1 cellular context compared by ENCODE assay signal in the genomic region with DNA sequence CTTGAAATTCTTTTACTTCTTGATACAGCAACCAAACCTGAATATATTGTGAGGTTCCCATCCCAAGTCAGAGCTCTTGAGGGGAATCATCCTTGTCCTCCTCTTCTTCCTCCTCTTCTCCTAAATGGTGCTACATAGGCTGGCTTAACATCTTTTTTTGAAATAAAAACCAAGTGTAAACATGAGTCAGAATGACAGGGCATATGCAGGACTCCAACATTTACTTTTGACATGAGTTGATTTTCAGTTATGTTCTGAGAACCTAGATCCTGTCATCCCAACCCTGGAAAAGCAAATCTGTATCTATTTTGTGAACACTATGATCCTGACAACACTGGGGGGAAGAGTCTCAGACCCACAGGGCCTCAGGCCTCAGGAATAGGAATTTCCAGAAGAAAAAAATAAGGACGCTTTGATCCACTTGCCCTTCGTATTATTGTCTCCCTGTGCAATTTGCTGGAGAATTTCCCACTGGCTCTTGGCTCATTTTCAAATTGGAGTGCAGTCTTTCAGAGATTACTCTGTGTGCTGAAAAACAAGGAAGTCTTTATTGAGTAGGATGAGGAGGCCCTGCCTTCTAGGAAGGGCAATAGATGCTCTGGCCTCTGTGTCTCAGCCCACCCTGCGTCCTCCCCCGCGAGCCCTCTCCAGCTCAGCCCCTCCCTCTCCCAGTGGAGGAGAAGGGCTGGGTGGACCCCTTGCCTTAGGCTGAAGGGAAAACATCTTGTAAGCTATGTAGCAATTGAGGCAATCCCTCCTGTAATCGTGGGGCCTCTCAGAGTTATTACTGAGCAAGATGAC.
TF ChIP-seq lines count a peak whose summit lies in the region.

No MANE protein-coding gene starts in this region.

TF ChIP-seq in HEK293, 187 proteins besides CTCF, POLR2A, EP300 and RAD21 (continued from another document):
- TF ChIP-seq, protein P1, sequence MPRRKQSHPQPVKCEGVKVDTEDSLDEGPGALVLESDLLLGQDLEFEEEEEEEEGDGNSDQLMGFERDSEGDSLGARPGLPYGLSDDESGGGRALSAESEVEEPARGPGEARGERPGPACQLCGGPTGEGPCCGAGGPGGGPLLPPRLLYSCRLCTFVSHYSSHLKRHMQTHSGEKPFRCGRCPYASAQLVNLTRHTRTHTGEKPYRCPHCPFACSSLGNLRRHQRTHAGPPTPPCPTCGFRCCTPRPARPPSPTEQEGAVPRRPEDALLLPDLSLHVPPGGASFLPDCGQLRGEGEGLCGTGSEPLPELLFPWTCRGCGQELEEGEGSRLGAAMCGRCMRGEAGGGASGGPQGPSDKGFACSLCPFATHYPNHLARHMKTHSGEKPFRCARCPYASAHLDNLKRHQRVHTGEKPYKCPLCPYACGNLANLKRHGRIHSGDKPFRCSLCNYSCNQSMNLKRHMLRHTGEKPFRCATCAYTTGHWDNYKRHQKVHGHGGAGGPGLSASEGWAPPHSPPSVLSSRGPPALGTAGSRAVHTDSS (tag by site-specific recombination; IDR thresholded peaks at IDR 0.05), result 0 out of 2 replicates have a peak, but pooled peaks have one; percentile 24
- TF ChIP-seq ZNF341 (tag by site-specific recombination; IDR thresholded peaks at IDR 0.05; ENCODE audit: low read depth) (no peak), MZF1 (tag by site-specific recombination; IDR thresholded peaks at IDR 0.05; ENCODE audit: borderline replicate concordance) (no peak)
- TF ChIP-seq, protein P2, sequence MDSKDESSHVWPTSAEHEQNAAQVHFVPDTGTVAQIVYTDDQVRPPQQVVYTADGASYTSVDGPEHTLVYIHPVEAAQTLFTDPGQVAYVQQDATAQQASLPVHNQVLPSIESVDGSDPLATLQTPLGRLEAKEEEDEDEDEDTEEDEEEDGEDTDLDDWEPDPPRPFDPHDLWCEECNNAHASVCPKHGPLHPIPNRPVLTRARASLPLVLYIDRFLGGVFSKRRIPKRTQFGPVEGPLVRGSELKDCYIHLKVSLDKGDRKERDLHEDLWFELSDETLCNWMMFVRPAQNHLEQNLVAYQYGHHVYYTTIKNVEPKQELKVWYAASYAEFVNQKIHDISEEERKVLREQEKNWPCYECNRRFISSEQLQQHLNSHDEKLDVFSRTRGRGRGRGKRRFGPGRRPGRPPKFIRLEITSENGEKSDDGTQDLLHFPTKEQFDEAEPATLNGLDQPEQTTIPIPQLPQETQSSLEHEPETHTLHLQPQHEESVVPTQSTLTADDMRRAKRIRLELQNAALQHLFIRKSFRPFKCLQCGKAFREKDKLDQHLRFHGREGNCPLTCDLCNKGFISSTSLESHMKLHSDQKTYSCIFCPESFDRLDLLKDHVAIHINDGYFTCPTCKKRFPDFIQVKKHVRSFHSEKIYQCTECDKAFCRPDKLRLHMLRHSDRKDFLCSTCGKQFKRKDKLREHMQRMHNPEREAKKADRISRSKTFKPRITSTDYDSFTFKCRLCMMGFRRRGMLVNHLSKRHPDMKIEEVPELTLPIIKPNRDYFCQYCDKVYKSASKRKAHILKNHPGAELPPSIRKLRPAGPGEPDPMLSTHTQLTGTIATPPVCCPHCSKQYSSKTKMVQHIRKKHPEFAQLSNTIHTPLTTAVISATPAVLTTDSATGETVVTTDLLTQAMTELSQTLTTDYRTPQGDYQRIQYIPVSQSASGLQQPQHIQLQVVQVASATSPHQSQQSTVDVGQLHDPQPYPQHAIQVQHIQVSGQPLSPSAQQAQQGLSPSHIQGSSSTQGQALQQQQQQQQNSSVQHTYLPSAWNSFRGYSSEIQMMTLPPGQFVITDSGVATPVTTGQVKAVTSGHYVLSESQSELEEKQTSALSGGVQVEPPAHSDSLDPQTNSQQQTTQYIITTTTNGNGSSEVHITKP (tag by site-specific recombination; IDR thresholded peaks at IDR 0.05), result no peak
